In genomic region chr1:233611363-233611762, GRCh38 we compare ENCODE assay signal across 2 cellular contexts. TPM values are rescaled to one million over a fixed set of nuclear protein-coding genes. Genes with fewer than 3 reads are reported as not detected.
"Had no signal": no experiment of that assay in that cellular context is flagged by ENCODE, and none has a peak within 500 bp of the region (broad histone marks: within the 10 kb centered on the region; RNA-seq: fewer than 3 reads in every experiment).

No MANE protein-coding gene starts in this region.

RNA-seq across cellular contexts. Expression of gene KCNK1, which starts 2.5 kb away (rescaled TPM):
- total RNA-seq: osteocyte had no signal
- polyA plus RNA-seq: naive thymus-derived CD4-positive, alpha-beta T cell had no signal
